2 cellular contexts compared by ENCODE assay signal in genomic region chr12:43692064-43692463, GRCh38.
A peak's percentile ranks its signal among the peaks of the same experiment; 100 is the strongest.
TF ChIP-seq lines count a peak whose summit lies in the region.

No MANE protein-coding gene starts in this region.

TF ChIP-seq in GM23338, 12 proteins besides CTCF, POLR2A, EP300 and RAD21:
- no peak for TF ChIP-seq ZNF114 (CRISPR knock-in tag; IDR thresholded peaks at IDR 0.05)
- TF ChIP-seq STAT1 (IDR thresholded peaks at IDR 0.05; ENCODE audit: unreplicated experiment) = no peak
- no peak for TF ChIP-seq ZNF462 (CRISPR knock-in tag; IDR thresholded peaks at IDR 0.05)
- no peak for TF ChIP-seq ETS1 (IDR thresholded peaks at IDR 0.05)
- TF ChIP-seq REST (IDR thresholded peaks at IDR 0.05; ENCODE audit: unreplicated experiment) = no peak
- TF ChIP-seq EZH2phosphoT487 (IDR thresholded peaks at IDR 0.05; ENCODE audit: unreplicated experiment) = no peak
- no peak for TF ChIP-seq EZH2 (IDR thresholded peaks at IDR 0.05; ENCODE audit: low read depth, unreplicated experiment)
- TF ChIP-seq CREB1 (CRISPR knock-in tag; IDR thresholded peaks at IDR 0.05; ENCODE audit: low read depth) = no peak
- TF ChIP-seq ZNF331 (CRISPR knock-in tag; IDR thresholded peaks at IDR 0.05; ENCODE audit: low read depth) = no peak
- no peak for TF ChIP-seq POLR2AphosphoS5 (IDR thresholded peaks at IDR 0.05; ENCODE audit: low read depth)
- no peak for TF ChIP-seq JUNB (IDR thresholded peaks at IDR 0.05; ENCODE audit: unreplicated experiment)

TF ChIP-seq in endothelial cell of umbilical vein, 7 proteins besides CTCF, POLR2A, EP300 and RAD21:
- TF ChIP-seq MAX (IDR thresholded peaks at IDR 0.05; ENCODE audit: insufficient read depth, insufficient read length) (no peak), MYC (IDR thresholded peaks at IDR 0.05; ENCODE audit: low read depth, low read length) (no peak), FOS (IDR thresholded peaks at IDR 0.05; ENCODE audit: borderline replicate concordance, insufficient read depth, low read length) (peak; percentile 78), EZH2 (IDR thresholded peaks at IDR 0.05; ENCODE audit: borderline replicate concordance, low read depth, low read length, severe bottlenecking) (no peak), GATA2 (IDR thresholded peaks at IDR 0.05; ENCODE audit: insufficient read depth, insufficient read length, low read depth, low read length) (peak; percentile 44), JUN (IDR thresholded peaks at IDR 0.05; ENCODE audit: borderline replicate concordance, insufficient read depth, insufficient read length, low read depth) (peak; percentile 56), POLR2AphosphoS5 (IDR thresholded peaks at IDR 0.05; ENCODE audit: insufficient read depth, low read depth, low read length) (no peak)
